In genomic region chrX:154444001-154444754, GRCh38 we compare ENCODE assay signal across 8 cellular contexts. TPM values are rescaled to one million over a fixed set of nuclear protein-coding genes. Genes with fewer than 3 reads are reported as not detected.
A peak's percentile ranks its signal among the peaks of the same experiment; 100 is the strongest.
DNase-seq lines count a peak whose midpoint lies in the region; ATAC-seq and TF ChIP-seq lines count a peak whose summit lies in the region.

TSS of gene FAM50A (plus strand) at chrX:154444141. CDS start at chrX:154444236, 95 bp downstream.

- H3K36me3 ChIP-seq in gastroesophageal sphincter (peaks cover 0 to 63% of the 10 kb centered on the region in 2 donors), neutrophil (peaks cover 46% of the 10 kb centered on the region), thymus (ENCODE audit: control insufficient read depth, insufficient read depth) (peaks cover 42% of the 10 kb centered on the region)

- TF ChIP-seq POLR2A in gastroesophageal sphincter (IDR thresholded peaks at IDR 0.05): peak; percentile 32 to 81

- WGBS in gastroesophageal sphincter (ENCODE audit: low coverage in 1 of 2), 2 donors: no CpG with 5 or more reads among the region's 92 CpGs
- 8% methylated on average over 90 of the region's 92 CpGs for WGBS in thymus

- peak within 1 kb of the TSS; percentile 46 for H3K4me3 ChIP-seq in HL-60 (replicated peaks; ENCODE audit: insufficient read depth, low read length)
- H3K4me3 ChIP-seq in gastroesophageal sphincter: peak within 1 kb of the TSS; percentile 61 to 64
- peak within 1 kb of the TSS; percentile 55 to 62 for H3K4me3 ChIP-seq in neutrophil (ENCODE audit: low read depth in 1 of 2, low read length in 1 of 2)
- peak within 1 kb of the TSS; percentile 60 for H3K4me3 ChIP-seq in thymus (ENCODE audit: low read length)

- POLR2A ChIA-PET in CD4-positive, alpha-beta T cell (lab: Charles Lee): interaction anchor here (0.6 to 1.9 kb wide), 7 partner anchors 15 to 517 kb away, joined by 3 to 6 read pairs (median 3); partner anchors contain the start of genes ATP6AP1 and RPL10
- POLR2A ChIA-PET in RWPE1 (lab: Yijun Ruan, JAX; ENCODE audit: low non-redundant PET): no interaction called here

- H3K27ac Mint-ChIP-seq in CD4-positive, alpha-beta T cell: peak within 1 kb of the TSS; percentile 88
- peak within 1 kb of the TSS; percentile 30 for H3K27ac Mint-ChIP-seq in activated naive CD4-positive, alpha-beta T cell treated with anti-CD3 and anti-CD28 coated beads for 36 hours

- intact Hi-C loops in CD4-positive, alpha-beta T cell (cut with DNase I, micrococcal nuclease): no loop called here
- intact Hi-C loops in activated naive CD4-positive, alpha-beta T cell treated with anti-CD3 and anti-CD28 coated beads for 36 hours (cut with micrococcal nuclease): loop anchor here (5.0 kb wide), 2 partner anchors 33 to 47 kb away; partner anchors contain the start of genes LAGE3 and RPL10

- no peak for TF ChIP-seq EP300 in gastroesophageal sphincter (IDR thresholded peaks at IDR 0.05)

- ATAC-seq in CD4-positive, alpha-beta T cell (ENCODE audit: poor library complexity): peak; percentile 80
- peak; percentile 85 for ATAC-seq in GM19397 (IDR thresholded peaks at IDR 0.05; ENCODE audit: unreplicated experiment)
- peak; percentile 95 for ATAC-seq in gastroesophageal sphincter

- no peaks in the 10 kb centered on the region for H3K9me3 Mint-ChIP-seq in CD4-positive, alpha-beta T cell
- H3K9me3 Mint-ChIP-seq in activated naive CD4-positive, alpha-beta T cell treated with anti-CD3 and anti-CD28 coated beads for 36 hours: no peaks in the 10 kb centered on the region

- peak within 1 kb of the TSS; percentile 69 for H3K27ac ChIP-seq in CD4-positive, alpha-beta T cell (ENCODE audit: low read depth, low read length)
- no peak within 1 kb of the TSS for H3K27ac ChIP-seq in HL-60 (replicated peaks)
- peak within 1 kb of the TSS; percentile 85 for H3K27ac ChIP-seq in RWPE1
- peak within 1 kb of the TSS; percentile 79 to 88 (median 86) for H3K27ac ChIP-seq in gastroesophageal sphincter
- H3K27ac ChIP-seq in neutrophil: peak within 1 kb of the TSS; percentile 83
- H3K27ac ChIP-seq in thymus (ENCODE audit: low read depth): peak within 1 kb of the TSS; percentile 59

- no peaks in the 10 kb centered on the region for H3K27me3 Mint-ChIP-seq in CD4-positive, alpha-beta T cell
- no peaks in the 10 kb centered on the region for H3K27me3 Mint-ChIP-seq in activated naive CD4-positive, alpha-beta T cell treated with anti-CD3 and anti-CD28 coated beads for 36 hours (ENCODE audit: low read depth)

- peak within 1 kb of the TSS; percentile 86 for H3K4me3 Mint-ChIP-seq in CD4-positive, alpha-beta T cell
- H3K4me3 Mint-ChIP-seq in activated naive CD4-positive, alpha-beta T cell treated with anti-CD3 and anti-CD28 coated beads for 36 hours: peak within 1 kb of the TSS; percentile 67

- H3K9me3 ChIP-seq in CD4-positive, alpha-beta T cell (ENCODE audit: control insufficient read depth, low read length): no peaks in the 10 kb centered on the region
- H3K9me3 ChIP-seq in gastroesophageal sphincter: no peaks in the 10 kb centered on the region
- no peaks in the 10 kb centered on the region for H3K9me3 ChIP-seq in neutrophil
- no peaks in the 10 kb centered on the region for H3K9me3 ChIP-seq in thymus (ENCODE audit: control insufficient read depth)

- peak; percentile 19 to 71 (median 54) for DNase-seq in CD4-positive, alpha-beta T cell
- DNase-seq in HL-60 (ENCODE audit: low read depth in 1 of 2, low spot score in 1 of 2) (peak in 1 of 2 experiments; percentile 42), RWPE1 (ENCODE audit: low spot score) (no peak)
- peak; percentile 65 for DNase-seq in activated naive CD4-positive, alpha-beta T cell treated with anti-CD3 and anti-CD28 coated beads for 36 hours

- H3K4me1 ChIP-seq in gastroesophageal sphincter (peaks cover 0 to 43% (median 0%) of the 10 kb centered on the region in 3 donors), neutrophil (ENCODE audit: control insufficient read depth in 1 of 2, insufficient read depth in 1 of 2, low read depth in 1 of 2, low read length in 1 of 2) (peaks cover 12 to 14% of the 10 kb centered on the region in 2 experiments), thymus (ENCODE audit: control insufficient read depth, insufficient read depth, low read length) (peaks cover 4% of the 10 kb centered on the region)

- H3K4me1 Mint-ChIP-seq in CD4-positive, alpha-beta T cell (ENCODE audit: low read depth): peaks cover 8% of the 10 kb centered on the region
- H3K4me1 Mint-ChIP-seq in activated naive CD4-positive, alpha-beta T cell treated with anti-CD3 and anti-CD28 coated beads for 36 hours (ENCODE audit: low read depth): peaks cover 9% of the 10 kb centered on the region

- no peak for TF ChIP-seq CTCF in CD4-positive, alpha-beta T cell (IDR thresholded peaks at IDR 0.05)
- no peak for TF ChIP-seq CTCF in HL-60 (IDR thresholded peaks at IDR 0.05; ENCODE audit: insufficient read depth, low read length)
- TF ChIP-seq CTCF in RWPE1 (conservative IDR thresholded peaks at IDR 0.05; ENCODE audit: low read depth): no peak
- TF ChIP-seq CTCF in gastroesophageal sphincter (IDR thresholded peaks at IDR 0.05): peak in 3 of 4 experiments; percentile 16 to 46 (median 19)
- peak; percentile 30 for TF ChIP-seq CTCF in neutrophil (IDR thresholded peaks at IDR 0.05)

- no peaks in the 10 kb centered on the region for H3K27me3 ChIP-seq in CD4-positive, alpha-beta T cell (ENCODE audit: control insufficient read depth, insufficient read depth, low read length)
- H3K27me3 ChIP-seq in HL-60 (ENCODE audit: insufficient read depth, poor library complexity, severe bottlenecking): no peaks in the 10 kb centered on the region
- H3K27me3 ChIP-seq in gastroesophageal sphincter: no peaks in the 10 kb centered on the region
- no peaks in the 10 kb centered on the region for H3K27me3 ChIP-seq in neutrophil
- H3K27me3 ChIP-seq in thymus (ENCODE audit: control insufficient read depth, insufficient read depth): no peaks in the 10 kb centered on the region

- CTCF ChIA-PET in CD4-positive, alpha-beta T cell (lab: Charles Lee): no interaction called here
- CTCF ChIA-PET in RWPE1 (lab: Yijun Ruan, JAX): no interaction called here
- CTCF ChIA-PET in activated naive CD4-positive, alpha-beta T cell treated with anti-CD3 and anti-CD28 coated beads for 36 hours (lab: Charles Lee): interaction anchor here (1.1 kb wide), 1 partner anchor 83 kb away, joined by 4 read pairs; no protein-coding TSS in a partner anchor

- peaks cover 26% of the 10 kb centered on the region for H3K36me3 Mint-ChIP-seq in CD4-positive, alpha-beta T cell (ENCODE audit: low read depth)
- peaks cover 8% of the 10 kb centered on the region for H3K36me3 Mint-ChIP-seq in activated naive CD4-positive, alpha-beta T cell treated with anti-CD3 and anti-CD28 coated beads for 36 hours (ENCODE audit: low read depth)

RNA-seq across cellular contexts. Expression of gene FAM50A, which starts in this region (rescaled TPM):
- 10 to 100 TPM; 42.3 to 49.4 TPM for total RNA-seq in CD4-positive, alpha-beta T cell
- total RNA-seq in activated naive CD4-positive, alpha-beta T cell treated with anti-CD3 and anti-CD28 coated beads for 36 hours: 10 to 100 TPM; 39.7 to 43.7 TPM
- total RNA-seq in gastroesophageal sphincter: 10 to 100 TPM; 49.8 to 58.2 (median 53.4) TPM
- polyA plus RNA-seq in thymus: 112 TPM

Comparison
In these comparisons a context has a peak if more than half of its experiments do, and no peak if none do; other contexts are left out.
1. CTCF ChIP-seq: peak in gastroesophageal sphincter (3 of 4) and neutrophil (single experiment); none in CD4-positive, alpha-beta T cell (single experiment), HL-60 (single experiment) and RWPE1 (single experiment).
2. Peak in every context shown above with its lines, with median percentiles within 50 percentile points of each other: ATAC-seq and H3K4me3 ChIP-seq.